In genomic region chr12:89547116-89547515, GRCh38 we compare ENCODE assay signal across 23 cellular contexts.
"Had no signal": no experiment of that assay in that cellular context is flagged by ENCODE, and none has a peak within 500 bp of the region (broad histone marks: within the 10 kb centered on the region; RNA-seq: fewer than 3 reads in every experiment).

No MANE protein-coding gene starts in this region.

- ATAC-seq: activated T-helper 17 cell treated with anti-CD3 and anti-CD28 coated beads, Interleukin-2, amount 50 U/mL, for 72 hours; PC-3 had no signal

- H3K4me3 ChIP-seq: cardiac muscle cell had no signal

- H3K36me3 ChIP-seq: brain microvascular endothelial cell, cardiac muscle cell had no signal

- DNase-seq: activated CD4-positive, alpha-beta memory T cell treated with anti-CD3 and anti-CD28 coated beads for 36 hours; activated CD4-positive, alpha-beta T cell treated with anti-CD3 and anti-CD28 coated beads, Interleukin-2, amount 10 ng/mL, durations not matched to agents 7 days and 5 days; activated CD4-positive, CD25-positive, alpha-beta regulatory T cell; activated CD8-positive, alpha-beta memory T cell treated with anti-CD3 and anti-CD28 coated beads for 24 hours; activated gamma-delta T cell; activated naive CD4-positive, alpha-beta T cell treated with anti-CD3 and anti-CD28 coated beads, Interleukin-2, amount 10 ng/mL, durations not matched to agents 7 days and 5 days; activated naive CD8-positive, alpha-beta T cell treated with anti-CD3 and anti-CD28 coated beads for 36 hours; activated T-cell treated with anti-CD3 and anti-CD28 coated beads for 4 hours; activated T-cell treated with anti-CD3 and anti-CD28 coated beads, Interleukin-2, amount 50 U/mL, for 48 hours; brain microvascular endothelial cell; NCI-H1048; NCI-H146; NCI-H2029; NCI-H2107; NCI-H345; NCI-H510A; NCI-H526 treated with DMSO at 0.1 percent for 48 hours; NK-92 treated with Interleukin-12 subunit alpha and Interleukin-12 subunit beta, amount 100 ng/mL, for 24 hours; PC-3; SHP77 treated with DMSO at 0.1 percent for 48 hours had no signal

- H3K27me3 ChIP-seq: brain microvascular endothelial cell, cardiac muscle cell had no signal

- H3K27ac ChIP-seq: brain microvascular endothelial cell, cardiac muscle cell, VCaP had no signal
